ENCODE assay signal across 2 cellular contexts in genomic region chr2:167790189-167790588, GRCh38.
TF ChIP-seq lines count a peak whose summit lies in the region.

No MANE protein-coding gene starts in this region.

TF ChIP-seq in HepG2, 621 proteins besides CTCF, POLR2A, EP300 and RAD21 (continued from another document):
- peak; percentile 55 for TF ChIP-seq STAG1 (CRISPR knock-in tag; IDR thresholded peaks at IDR 0.05)

TF ChIP-seq in H1, 55 proteins besides CTCF, POLR2A, EP300 and RAD21 (continued from another document):
- no peak for TF ChIP-seq RNF2 (IDR thresholded peaks at IDR 0.05; ENCODE audit: borderline replicate concordance, low read depth, low read length, missing control alignments, poor library complexity, severe bottlenecking)
- no peak for TF ChIP-seq ASH2L (IDR thresholded peaks at IDR 0.05; ENCODE audit: low read length)
- no peak for TF ChIP-seq HDAC2 (IDR thresholded peaks at IDR 0.05; ENCODE audit: borderline replicate concordance in 1 of 2, low read depth in 2 of 2, low read length in 2 of 2)
- no peak for TF ChIP-seq PHF8 (conservative IDR thresholded peaks at IDR 0.05; ENCODE audit: low read depth, low read length)
- no peak for TF ChIP-seq CHD7 (IDR thresholded peaks at IDR 0.05; ENCODE audit: insufficient replicate concordance, low read length)
- TF ChIP-seq SIN3A (conservative IDR thresholded peaks at IDR 0.05 in 1 of 2, IDR thresholded peaks at IDR 0.05 in 1 of 2; ENCODE audit: low read depth in 1 of 2, low read length in 2 of 2) = no peak
- TF ChIP-seq, protein P1, sequence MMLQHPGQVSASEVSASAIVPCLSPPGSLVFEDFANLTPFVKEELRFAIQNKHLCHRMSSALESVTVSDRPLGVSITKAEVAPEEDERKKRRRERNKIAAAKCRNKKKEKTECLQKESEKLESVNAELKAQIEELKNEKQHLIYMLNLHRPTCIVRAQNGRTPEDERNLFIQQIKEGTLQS (IDR thresholded peaks at IDR 0.05; ENCODE audit: insufficient read depth, low read depth, low read length) = no peak
